18 cellular contexts compared by ENCODE assay signal in genomic region chr12:90086281-90086680, GRCh38.
A peak's percentile ranks its signal among the peaks of the same experiment; 100 is the strongest.
DNase-seq lines count a peak whose midpoint lies in the region; ATAC-seq and TF ChIP-seq lines count a peak whose summit lies in the region.
"Had no signal": no experiment of that assay in that cellular context is flagged by ENCODE, and none has a peak within 500 bp of the region (broad histone marks: within the 10 kb centered on the region; RNA-seq: fewer than 3 reads in every experiment).

No MANE protein-coding gene starts in this region.

- TF ChIP-seq CTCF in fibroblast of mammary gland (conservative IDR thresholded peaks at IDR 0.05; ENCODE audit: control insufficient read depth, insufficient read depth, low read depth, low read length) = no peak

- peaks cover 8% of the 10 kb centered on the region for H3K4me1 Mint-ChIP-seq in activated T-cell treated with anti-CD3 and anti-CD28 coated beads, Interleukin-2, amount 50 U/mL, for 4 hours (ENCODE audit: low read depth)
- H3K4me1 Mint-ChIP-seq in T-helper 17 cell = peaks cover 9% of the 10 kb centered on the region
- peaks cover 28% of the 10 kb centered on the region for H3K4me1 Mint-ChIP-seq in stimulated activated naive CD8-positive, alpha-beta T cell treated with anti-CD3 and anti-CD28 coated beads, Interleukin-15, amount 100 ng/mL, for 72 hours

- no peak for DNase-seq in activated T-cell treated with anti-CD3 and anti-CD28 coated beads, Interleukin-2, amount 50 U/mL, for 4 hours
- DNase-seq in activated T-cell treated with anti-CD3 and anti-CD28 coated beads, Interleukin-2, amount 50 U/mL, for 1 hour = no peak
- DNase-seq in T-helper 17 cell (no peak), fibroblast of mammary gland (ENCODE audit: low read depth) (peak; percentile 64), RPMI8226 (no peak), NCI-H1417 treated with DMSO at 0.1 percent for 48 hours (lab: John Stamatoyannopoulos, UW) (no peak)
- DNase-seq in stimulated activated naive CD8-positive, alpha-beta T cell treated with anti-CD3 and anti-CD28 coated beads, Interleukin-15, amount 100 ng/mL, for 72 hours = no peak
- DNase-seq in activated CD8-positive, alpha-beta memory T cell treated with anti-CD3 and anti-CD28 coated beads for 24 hours = no peak
- DNase-seq: activated CD4-positive, alpha-beta T cell treated with anti-CD3 and anti-CD28 coated beads for 1 hour; amygdala; CD4-positive, alpha-beta memory T cell; cerebellar nuclear complex; DMS79 treated with DMSO at 0.1 percent for 48 hours; NCI-H1436 treated with DMSO at 0.1 percent for 48 hours; NK-92 treated with Interleukin-12 subunit alpha and Interleukin-12 subunit beta, amount 100 ng/mL, for 24 hours; Right ventricle myocardium superior had no signal

- H3K4me3 Mint-ChIP-seq in activated T-cell treated with anti-CD3 and anti-CD28 coated beads, Interleukin-2, amount 50 U/mL, for 4 hours = no peak overlapping the region
- no peak overlapping the region for H3K4me3 Mint-ChIP-seq in T-helper 17 cell
- no peak overlapping the region for H3K4me3 Mint-ChIP-seq in stimulated activated naive CD8-positive, alpha-beta T cell treated with anti-CD3 and anti-CD28 coated beads, Interleukin-15, amount 100 ng/mL, for 72 hours
- H3K4me3 Mint-ChIP-seq: CD4-positive, alpha-beta memory T cell; natural killer cell treated with Interleukin-12 subunit alpha and Interleukin-12 subunit beta and Interleukin-15 and Interleukin-18, amount 100 ng/mL, for 72 hours had no signal

- no peak overlapping the region for H3K4me3 ChIP-seq in fibroblast of mammary gland (ENCODE audit: control insufficient read depth, low read depth, low read length)
- H3K4me3 ChIP-seq: vagina had no signal

- peak; percentile 69 for ATAC-seq in activated T-cell treated with anti-CD3 and anti-CD28 coated beads, Interleukin-2, amount 50 U/mL, for 4 hours
- no peak for ATAC-seq in T-helper 17 cell
- peak; percentile 71 for ATAC-seq in stimulated activated naive CD8-positive, alpha-beta T cell treated with anti-CD3 and anti-CD28 coated beads, Interleukin-15, amount 100 ng/mL, for 72 hours

- no peaks in the 10 kb centered on the region for H3K9me3 Mint-ChIP-seq in activated T-cell treated with anti-CD3 and anti-CD28 coated beads, Interleukin-2, amount 50 U/mL, for 4 hours
- no peaks in the 10 kb centered on the region for H3K9me3 Mint-ChIP-seq in stimulated activated naive CD8-positive, alpha-beta T cell treated with anti-CD3 and anti-CD28 coated beads, Interleukin-15, amount 100 ng/mL, for 72 hours
- H3K9me3 Mint-ChIP-seq: natural killer cell treated with Interleukin-12 subunit alpha and Interleukin-12 subunit beta and Interleukin-15 and Interleukin-18, amount 100 ng/mL, for 72 hours had no signal

- no peaks in the 10 kb centered on the region for H3K9me3 ChIP-seq in T-helper 17 cell (ENCODE audit: control insufficient read depth, low read length, poor library complexity, severe bottlenecking)
- H3K9me3 ChIP-seq: vagina had no signal

- H3K27ac Mint-ChIP-seq in T-helper 17 cell = peak overlapping the region; percentile 8
- H3K27ac Mint-ChIP-seq in stimulated activated naive CD8-positive, alpha-beta T cell treated with anti-CD3 and anti-CD28 coated beads, Interleukin-15, amount 100 ng/mL, for 72 hours = no peak overlapping the region
- H3K27ac Mint-ChIP-seq: natural killer cell treated with Interleukin-12 subunit alpha and Interleukin-12 subunit beta and Interleukin-15 and Interleukin-18, amount 100 ng/mL, for 72 hours had no signal

- H3K36me3 Mint-ChIP-seq in activated T-cell treated with anti-CD3 and anti-CD28 coated beads, Interleukin-2, amount 50 U/mL, for 4 hours (ENCODE audit: insufficient read depth) = no peaks in the 10 kb centered on the region
- H3K36me3 Mint-ChIP-seq in T-helper 17 cell (ENCODE audit: low read depth) = no peaks in the 10 kb centered on the region
- H3K36me3 Mint-ChIP-seq: CD4-positive, alpha-beta memory T cell; natural killer cell treated with Interleukin-12 subunit alpha and Interleukin-12 subunit beta and Interleukin-15 and Interleukin-18, amount 100 ng/mL, for 72 hours had no signal

- H3K27me3 Mint-ChIP-seq in activated T-cell treated with anti-CD3 and anti-CD28 coated beads, Interleukin-2, amount 50 U/mL, for 4 hours (ENCODE audit: low read depth) = no peaks in the 10 kb centered on the region
- no peaks in the 10 kb centered on the region for H3K27me3 Mint-ChIP-seq in T-helper 17 cell
- no peaks in the 10 kb centered on the region for H3K27me3 Mint-ChIP-seq in stimulated activated naive CD8-positive, alpha-beta T cell treated with anti-CD3 and anti-CD28 coated beads, Interleukin-15, amount 100 ng/mL, for 72 hours
- H3K27me3 Mint-ChIP-seq: CD4-positive, alpha-beta memory T cell had no signal
